34 cellular contexts compared by ENCODE assay signal in genomic region chr3:124821356-124821755, GRCh38.
"Had no signal": no experiment of that assay in that cellular context is flagged by ENCODE, and none has a peak within 500 bp of the region (broad histone marks: within the 10 kb centered on the region; RNA-seq: fewer than 3 reads in every experiment).

No MANE protein-coding gene starts in this region.

- ATAC-seq: activated CD4-positive, CD25-positive, alpha-beta regulatory T cell treated with anti-CD3 and anti-CD28 coated beads, Interleukin-2, amount 50 U/mL, for 24 hours; activated CD8-positive, alpha-beta T cell treated with anti-CD3 and anti-CD28 coated beads for 36 hours; activated T-cell treated with anti-CD3 and anti-CD28 coated beads, Interleukin-2, amount 50 U/mL, for 4 hours; activated T-helper 17 cell treated with anti-CD3 and anti-CD28 coated beads, Interleukin-2, amount 50 U/mL, for 72 hours; gastroesophageal sphincter; heart right ventricle; T-helper 17 cell had no signal

- H3K36me3 ChIP-seq: WERI-Rb-1 had no signal

- H3K27ac Mint-ChIP-seq: activated B cell treated with CpG ODN at 0.5 μM for 24 hours; activated CD8-positive, alpha-beta T cell treated with anti-CD3 and anti-CD28 coated beads for 36 hours; activated naive CD8-positive, alpha-beta T cell; activated T-helper 17 cell treated with anti-CD3 and anti-CD28 coated beads, Interleukin-2, amount 50 U/mL, for 72 hours; T-helper 17 cell; T-helper 2 cell treated with Interferon-gamma antibody and Interleukin-4, amounts not matched to agents 5 μg/mL and 100 μg/mL, for 36 hours had no signal

- H3K27ac ChIP-seq: brain microvascular endothelial cell, epithelial cell of prostate, esophagus squamous epithelium, gastroesophageal sphincter, heart right ventricle, WERI-Rb-1 had no signal

- DNase-seq: activated B cell treated with CpG ODN at 0.5 μM for 24 hours; activated CD4-positive, alpha-beta T cell treated with anti-CD3 and anti-CD28 coated beads for 48 hours; activated CD4-positive, alpha-beta T cell treated with anti-CD3 and anti-CD28 coated beads, Interleukin-2, amount 50 U/mL, for 1 hour; activated CD4-positive, alpha-beta T cell treated with anti-CD3 and anti-CD28 coated beads, Interleukin-2, amount 50 U/mL, for 48 hours; activated CD8-positive, alpha-beta memory T cell treated with anti-CD3 and anti-CD28 coated beads for 24 hours; activated CD8-positive, alpha-beta T cell treated with anti-CD3 and anti-CD28 coated beads for 36 hours; activated effector memory CD4-positive, alpha-beta T cell treated with Interleukin-2 at 50 U/mL for 16 hours; activated gamma-delta T cell treated with Interleukin-2 at 50 U/mL for 16 hours; activated naive CD4-positive, alpha-beta T cell treated with anti-CD3 and anti-CD28 coated beads, Interleukin-2, amount 50 U/mL, for 16 hours; activated naive CD4-positive, alpha-beta T cell treated with Interleukin-2 at 50 U/mL for 16 hours; activated T-cell treated with anti-CD3 and anti-CD28 coated beads, Interleukin-2, amount 50 U/mL, for 4 hours; amniotic stem cell; anterior cingulate cortex; brain microvascular endothelial cell; caudate nucleus; cortex of kidney; dermis blood vessel endothelial cell; effector CD4-positive, alpha-beta T cell; esophagus squamous epithelium; foreskin melanocyte; heart right ventricle; T-helper 17 cell; T1000; WERI-Rb-1 had no signal

- H3K4me1 Mint-ChIP-seq: activated B cell treated with CpG ODN at 0.5 μM for 24 hours; activated T-helper 17 cell treated with anti-CD3 and anti-CD28 coated beads, Interleukin-2, amount 50 U/mL, for 72 hours had no signal

- H3K4me3 ChIP-seq: esophagus squamous epithelium, gastroesophageal sphincter, heart right ventricle had no signal

- FAIRE-seq: astrocyte, colon, endometrium, endothelial cell of umbilical vein had no signal

- H3K9me3 ChIP-seq: esophagus squamous epithelium, gastroesophageal sphincter, heart right ventricle had no signal

- H3K4me3 Mint-ChIP-seq: activated B cell treated with CpG ODN at 0.5 μM for 24 hours; activated CD8-positive, alpha-beta T cell treated with anti-CD3 and anti-CD28 coated beads for 36 hours; activated naive CD8-positive, alpha-beta T cell; activated T-cell treated with anti-CD3 and anti-CD28 coated beads, Interleukin-2, amount 50 U/mL, for 4 hours; activated T-helper 17 cell treated with anti-CD3 and anti-CD28 coated beads, Interleukin-2, amount 50 U/mL, for 72 hours; T-helper 17 cell; T-helper 2 cell treated with Interferon-gamma antibody and Interleukin-4, amounts not matched to agents 5 μg/mL and 100 μg/mL, for 36 hours had no signal

- H3K27me3 ChIP-seq: brain microvascular endothelial cell, esophagus squamous epithelium, gastroesophageal sphincter, heart right ventricle had no signal

- H3K9me3 Mint-ChIP-seq: activated CD8-positive, alpha-beta T cell treated with anti-CD3 and anti-CD28 coated beads for 36 hours; activated T-cell treated with anti-CD3 and anti-CD28 coated beads, Interleukin-2, amount 50 U/mL, for 4 hours; activated T-helper 17 cell treated with anti-CD3 and anti-CD28 coated beads, Interleukin-2, amount 50 U/mL, for 72 hours; T-helper 2 cell treated with Interferon-gamma antibody and Interleukin-4, amounts not matched to agents 5 μg/mL and 100 μg/mL, for 36 hours had no signal

- H3K36me3 Mint-ChIP-seq: activated naive CD8-positive, alpha-beta T cell had no signal
